Comparison of ENCODE assay signal across 25 cellular contexts in the genomic region with DNA sequence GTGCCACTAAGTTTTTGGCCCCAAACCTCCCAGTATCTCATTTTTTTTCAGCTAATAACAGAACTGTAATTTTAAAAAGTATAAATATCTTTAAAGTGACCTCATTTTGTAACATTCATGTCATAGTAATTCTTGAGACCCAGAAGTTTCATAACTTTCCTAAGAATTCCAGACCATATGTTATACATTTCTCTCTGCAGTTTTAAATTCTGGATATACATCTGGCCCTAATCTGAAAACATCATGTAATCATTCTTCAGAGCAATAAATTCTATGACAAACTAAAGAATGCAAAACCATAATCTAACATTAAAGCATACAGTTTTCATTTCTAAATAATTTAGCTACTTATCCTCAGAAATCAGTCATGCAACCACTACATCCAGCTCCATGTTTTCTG.
"Had no signal": no experiment of that assay in that cellular context is flagged by ENCODE, and none has a peak within 500 bp of the region (broad histone marks: within the 10 kb centered on the region; RNA-seq: fewer than 3 reads in every experiment).

No MANE protein-coding gene starts in this region.

- H3K4me3 Mint-ChIP-seq: activated naive CD4-positive, alpha-beta T cell treated with anti-CD3 and anti-CD28 coated beads, Interleukin-2, amount 50 U/mL, for 24 hours; natural killer cell treated with Interleukin-12 subunit alpha and Interleukin-12 subunit beta and Interleukin-15 and Interleukin-18, amount 100 ng/mL, for 72 hours; stimulated activated naive B cell treated with anti-CD40 and anti-IgM and Interleukin-4, amounts not matched to agents 10 μg/mL and 1 μg/mL and 100 μg/mL, for 72 hours had no signal

- H3K27ac Mint-ChIP-seq: natural killer cell treated with Interleukin-12 subunit alpha and Interleukin-12 subunit beta and Interleukin-15 and Interleukin-18, amount 100 ng/mL, for 72 hours; stimulated activated naive B cell treated with anti-CD40 and anti-IgM and Interleukin-4, amounts not matched to agents 10 μg/mL and 1 μg/mL and 100 μg/mL, for 72 hours had no signal

- H3K36me3 ChIP-seq: adrenal gland, breast epithelium, lower lobe of right lung, sigmoid colon, thyroid gland had no signal

- H3K4me1 Mint-ChIP-seq: activated naive CD4-positive, alpha-beta T cell treated with anti-CD3 and anti-CD28 coated beads, Interleukin-2, amount 50 U/mL, for 24 hours; stimulated activated naive B cell treated with anti-CD40 and anti-IgM and Interleukin-4, amounts not matched to agents 10 μg/mL and 1 μg/mL and 100 μg/mL, for 72 hours had no signal

- H3K4me3 ChIP-seq: adrenal gland, breast epithelium, lower lobe of right lung, sigmoid colon, thyroid gland had no signal

- H3K9me3 ChIP-seq: adrenal gland, breast epithelium, lower lobe of right lung, sigmoid colon, thyroid gland had no signal

- H3K36me3 Mint-ChIP-seq: activated naive CD4-positive, alpha-beta T cell treated with anti-CD3 and anti-CD28 coated beads, Interleukin-2, amount 50 U/mL, for 24 hours; natural killer cell treated with Interleukin-12 subunit alpha and Interleukin-12 subunit beta and Interleukin-15 and Interleukin-18, amount 100 ng/mL, for 72 hours; stimulated activated naive B cell treated with anti-CD40 and anti-IgM and Interleukin-4, amounts not matched to agents 10 μg/mL and 1 μg/mL and 100 μg/mL, for 72 hours had no signal

- H3K4me1 ChIP-seq: adrenal gland, breast epithelium, lower lobe of right lung, sigmoid colon, thyroid gland had no signal

- H3K27me3 Mint-ChIP-seq: natural killer cell treated with Interleukin-12 subunit alpha and Interleukin-12 subunit beta and Interleukin-15 and Interleukin-18, amount 100 ng/mL, for 72 hours; stimulated activated naive B cell treated with anti-CD40 and anti-IgM and Interleukin-4, amounts not matched to agents 10 μg/mL and 1 μg/mL and 100 μg/mL, for 72 hours had no signal

- ATAC-seq: left colon; lower lobe of right lung; natural killer cell treated with Interleukin-12 subunit alpha and Interleukin-12 subunit beta and Interleukin-15 and Interleukin-18, amount 100 ng/mL, for 72 hours; stimulated activated naive B cell treated with anti-CD40 and anti-IgM and Interleukin-4, amounts not matched to agents 10 μg/mL and 1 μg/mL and 100 μg/mL, for 72 hours had no signal

- H3K27me3 ChIP-seq: adrenal gland, breast epithelium, sigmoid colon, thyroid gland had no signal

- DNase-seq: activated CD4-positive, alpha-beta T cell treated with anti-CD3 and anti-CD28 coated beads, Interleukin-2, amount 50 U/mL, for 1 hour; activated CD4-positive, CD25-positive, alpha-beta regulatory T cell treated with anti-CD3 and anti-CD28 coated beads, Interleukin-2, amount 50 U/mL, for 72 hours; activated CD8-positive, alpha-beta memory T cell treated with anti-CD3 and anti-CD28 coated beads for 24 hours; activated CD8-positive, alpha-beta memory T cell treated with anti-CD3 and anti-CD28 coated beads, Interleukin-2, amount 50 U/mL, for 48 hours; activated effector memory CD4-positive, alpha-beta T cell treated with Interleukin-2 at 50 U/mL for 16 hours; activated T-cell treated with anti-CD3 and anti-CD28 coated beads, Interleukin-2, amount 50 U/mL, for 48 hours; adrenal gland; cortex of kidney; effector CD4-positive, alpha-beta T cell; foreskin melanocyte; glutamatergic neuron; hippocampal formation; islet precursor cell; left colon; lower lobe of right lung; posterior cingulate gyrus; sigmoid colon; stimulated activated CD4-positive, alpha-beta T cell treated with anti-CD3 and anti-CD28 coated beads, Interleukin-4, amount 100 ng/mL, for 4 hours; stimulated activated naive B cell treated with anti-CD40 and anti-IgM and Interleukin-4, amounts not matched to agents 10 μg/mL and 1 μg/mL and 100 μg/mL, for 72 hours; T-helper 2 cell; thyroid gland had no signal

- H3K27ac ChIP-seq: adrenal gland, breast epithelium, lower lobe of right lung, sigmoid colon, thyroid gland, VCaP had no signal

- H3K9me3 Mint-ChIP-seq: activated naive CD4-positive, alpha-beta T cell treated with anti-CD3 and anti-CD28 coated beads, Interleukin-2, amount 50 U/mL, for 24 hours; natural killer cell treated with Interleukin-12 subunit alpha and Interleukin-12 subunit beta and Interleukin-15 and Interleukin-18, amount 100 ng/mL, for 72 hours; stimulated activated naive B cell treated with anti-CD40 and anti-IgM and Interleukin-4, amounts not matched to agents 10 μg/mL and 1 μg/mL and 100 μg/mL, for 72 hours had no signal
